ENCODE assay signal across 12 cellular contexts in the genomic region with DNA sequence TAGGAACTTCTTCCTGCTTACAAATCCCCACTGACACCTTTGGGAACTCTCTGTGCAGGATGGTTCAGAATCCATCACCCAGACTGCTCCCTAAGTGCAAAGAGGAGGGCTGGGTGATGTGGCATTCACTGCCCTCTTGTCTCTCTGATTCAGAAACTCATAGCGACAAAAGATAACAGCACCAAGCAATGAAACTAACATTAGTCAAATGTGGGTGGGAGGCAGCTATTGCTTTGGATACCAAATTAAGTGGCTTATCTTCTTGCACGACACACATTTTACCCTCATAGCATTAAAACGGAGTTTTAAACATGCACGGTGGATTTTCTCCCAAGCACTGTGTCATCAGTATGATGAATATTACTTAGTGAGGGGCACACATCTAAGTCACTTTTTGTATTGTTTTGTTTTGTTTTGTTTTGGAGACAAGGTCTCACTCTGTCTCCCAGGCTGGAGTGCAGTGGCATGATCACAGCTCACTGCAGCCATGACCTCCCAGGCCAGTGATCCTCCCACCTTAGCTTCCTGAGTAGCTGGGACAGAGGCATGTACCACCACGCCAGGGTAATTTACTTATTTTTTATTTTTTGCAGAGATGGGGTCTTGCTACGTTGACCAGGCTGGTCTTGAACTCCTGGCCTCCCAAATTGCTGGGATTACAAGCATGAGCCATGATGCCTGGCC. TPM values are rescaled to one million over a fixed set of nuclear protein-coding genes. Genes with fewer than 3 reads are reported as not detected.
DNase-seq lines count a peak whose midpoint lies in the region; ATAC-seq and TF ChIP-seq lines count a peak whose summit lies in the region.
"Had no signal": no experiment of that assay in that cellular context is flagged by ENCODE, and none has a peak within 500 bp of the region (broad histone marks: within the 10 kb centered on the region; RNA-seq: fewer than 3 reads in every experiment).

No MANE protein-coding gene starts in this region.

- peaks cover 46% of the 10 kb centered on the region for H3K36me3 Mint-ChIP-seq in stimulated activated memory B cell treated with anti-CD40 and anti-IgM and Interleukin-4, amounts not matched to agents 10 μg/mL and 1 μg/mL and 100 μg/mL, for 72 hours

- no peaks in the 10 kb centered on the region for H3K9me2 ChIP-seq in GM23248 (ENCODE audit: insufficient read depth)

- no peak overlapping the region for H2AFZ ChIP-seq in GM23248

- ATAC-seq in stimulated activated memory B cell treated with anti-CD40 and anti-IgM and Interleukin-4, amounts not matched to agents 10 μg/mL and 1 μg/mL and 100 μg/mL, for 72 hours, result peak; percentile 61
- ATAC-seq in HG02571 (IDR thresholded peaks at IDR 0.05; ENCODE audit: unreplicated experiment), result no peak

- H4K20me1 ChIP-seq in GM23248 (ENCODE audit: insufficient read depth), result no peaks in the 10 kb centered on the region

- DNase-seq in GM23248, result peak; percentile 62
- peak; percentile 61 for DNase-seq in OCI-M1 (lab: John Stamatoyannopoulos, UW)
- peak; percentile 44 for DNase-seq in fibroblast of pulmonary artery (ENCODE audit: low read depth)
- DNase-seq in effector memory CD4-positive, alpha-beta T cell, result no peak
- no peak for DNase-seq in AG20443 (ENCODE audit: low spot score)
- DNase-seq: activated CD4-positive, alpha-beta T cell treated with anti-CD3 and anti-CD28 coated beads for 48 hours; kidney; NCI-H2081 had no signal

- peaks cover 54% of the 10 kb centered on the region for H3K4me1 Mint-ChIP-seq in stimulated activated memory B cell treated with anti-CD40 and anti-IgM and Interleukin-4, amounts not matched to agents 10 μg/mL and 1 μg/mL and 100 μg/mL, for 72 hours

- no peaks in the 10 kb centered on the region for H3K27me3 ChIP-seq in GM23248 (replicated peaks; ENCODE audit: insufficient read depth)
- H3K27me3 ChIP-seq in effector memory CD4-positive, alpha-beta T cell (replicated peaks; ENCODE audit: control insufficient read depth, insufficient read depth, low read length, poor library complexity, severe bottlenecking), result no peaks in the 10 kb centered on the region
- H3K27me3 ChIP-seq: vagina had no signal

- no peaks in the 10 kb centered on the region for H3K27me3 Mint-ChIP-seq in stimulated activated memory B cell treated with anti-CD40 and anti-IgM and Interleukin-4, amounts not matched to agents 10 μg/mL and 1 μg/mL and 100 μg/mL, for 72 hours
- H3K27me3 Mint-ChIP-seq: activated naive CD8-positive, alpha-beta T cell had no signal

- peak overlapping the region; percentile 28 for H3K4me3 Mint-ChIP-seq in stimulated activated memory B cell treated with anti-CD40 and anti-IgM and Interleukin-4, amounts not matched to agents 10 μg/mL and 1 μg/mL and 100 μg/mL, for 72 hours
- H3K4me3 Mint-ChIP-seq: activated naive CD8-positive, alpha-beta T cell had no signal

- no peaks in the 10 kb centered on the region for H3K36me3 ChIP-seq in GM23248 (ENCODE audit: low read depth)
- H3K36me3 ChIP-seq in effector memory CD4-positive, alpha-beta T cell (ENCODE audit: control insufficient read depth, insufficient read depth, low read length), result no peaks in the 10 kb centered on the region
- H3K36me3 ChIP-seq: vagina had no signal

- no peaks in the 10 kb centered on the region for H3K79me2 ChIP-seq in GM23248 (ENCODE audit: insufficient read depth)

- H3K4me2 ChIP-seq in GM23248 (ENCODE audit: unreplicated experiment), result peak overlapping the region; percentile 71

- peaks cover 23% of the 10 kb centered on the region for H3F3A ChIP-seq in GM23248 (ENCODE audit: insufficient read depth)

- peak overlapping the region; percentile 18; the same call in 1 of the 2 replicates for H3K4me3 ChIP-seq in GM23248
- no peak overlapping the region for H3K4me3 ChIP-seq in fibroblast of pulmonary artery (replicated peaks; ENCODE audit: low read depth, low read length)
- H3K4me3 ChIP-seq in effector memory CD4-positive, alpha-beta T cell (ENCODE audit: insufficient read depth, low read depth, low read length, poor library complexity, severe bottlenecking), result no peak overlapping the region
- H3K4me3 ChIP-seq: vagina had no signal

- H3K27ac ChIP-seq in GM23248, result peak overlapping the region; percentile 84
- H3K27ac ChIP-seq in effector memory CD4-positive, alpha-beta T cell (ENCODE audit: insufficient read depth, low read length, poor library complexity, severe bottlenecking), result no peak overlapping the region
- H3K27ac ChIP-seq: vagina had no signal

- 60 to 61% methylated on average over 6 of the region's 6 CpGs for WGBS in GM23248 (ENCODE audit: low coverage in 1 of 2, low lambda C conversion rate in 2 of 2, missing lambda C conversion rate in 2 of 2), 2 experiments

- H3K9me3 ChIP-seq in GM23248 (ENCODE audit: low read depth), result no peaks in the 10 kb centered on the region
- no peaks in the 10 kb centered on the region for H3K9me3 ChIP-seq in effector memory CD4-positive, alpha-beta T cell (ENCODE audit: control insufficient read depth, low read length)
- H3K9me3 ChIP-seq: vagina had no signal

- H3K27ac Mint-ChIP-seq in stimulated activated memory B cell treated with anti-CD40 and anti-IgM and Interleukin-4, amounts not matched to agents 10 μg/mL and 1 μg/mL and 100 μg/mL, for 72 hours, result peak overlapping the region; percentile 89
- H3K27ac Mint-ChIP-seq: activated naive CD8-positive, alpha-beta T cell had no signal

- peaks cover 38% of the 10 kb centered on the region for H3K4me1 ChIP-seq in GM23248 (ENCODE audit: insufficient read depth)
- H3K4me1 ChIP-seq in effector memory CD4-positive, alpha-beta T cell (ENCODE audit: control insufficient read depth, insufficient read depth, low read length, poor library complexity, severe bottlenecking), result no peaks in the 10 kb centered on the region

- H3K9me3 Mint-ChIP-seq in stimulated activated memory B cell treated with anti-CD40 and anti-IgM and Interleukin-4, amounts not matched to agents 10 μg/mL and 1 μg/mL and 100 μg/mL, for 72 hours, result peaks cover 6% of the 10 kb centered on the region

- in situ Hi-C loops in GM23248 (cut with MboI), result no loop called here

- H3K9ac ChIP-seq in GM23248, result peak overlapping the region; percentile 71

- TF ChIP-seq CTCF in fibroblast of pulmonary artery (IDR thresholded peaks at IDR 0.05; ENCODE audit: low read length, missing control alignments), result no peak

RNA-seq across cellular contexts. Expression of gene NEB, which starts 40.9 kb away (rescaled TPM):
- 1.3 and 1.5 TPM in 2 replicates for total RNA-seq in GM23248 (2014; rRNA removed; shearing (Covaris generic))
- polyA plus RNA-seq in GM23248 (2016; fragmentation: Nextera tagmentation; extraction: Ambion mirVana), result 0.11 and 0.22 TPM in 2 replicates

RNA-seq across cellular contexts. Expression of gene ARL5A, which starts 53.0 kb away (rescaled TPM):
- total RNA-seq in GM23248 (2014; rRNA removed; shearing (Covaris generic)), result 22.7 and 26.3 TPM in 2 replicates
- polyA plus RNA-seq in GM23248 (2016; fragmentation: Nextera tagmentation; extraction: Ambion mirVana), result 12.5 and 15.4 TPM in 2 replicates

Comparison
In these comparisons a context has a peak if more than half of its experiments do, and no peak if none do; other contexts are left out.
1. DNase-seq: peak in GM23248 (single experiment), OCI-M1 (single experiment) and fibroblast of pulmonary artery (single experiment); none in effector memory CD4-positive, alpha-beta T cell (0 of 3) and AG20443 (single experiment).